8 cellular contexts compared by ENCODE assay signal in the genomic region with DNA sequence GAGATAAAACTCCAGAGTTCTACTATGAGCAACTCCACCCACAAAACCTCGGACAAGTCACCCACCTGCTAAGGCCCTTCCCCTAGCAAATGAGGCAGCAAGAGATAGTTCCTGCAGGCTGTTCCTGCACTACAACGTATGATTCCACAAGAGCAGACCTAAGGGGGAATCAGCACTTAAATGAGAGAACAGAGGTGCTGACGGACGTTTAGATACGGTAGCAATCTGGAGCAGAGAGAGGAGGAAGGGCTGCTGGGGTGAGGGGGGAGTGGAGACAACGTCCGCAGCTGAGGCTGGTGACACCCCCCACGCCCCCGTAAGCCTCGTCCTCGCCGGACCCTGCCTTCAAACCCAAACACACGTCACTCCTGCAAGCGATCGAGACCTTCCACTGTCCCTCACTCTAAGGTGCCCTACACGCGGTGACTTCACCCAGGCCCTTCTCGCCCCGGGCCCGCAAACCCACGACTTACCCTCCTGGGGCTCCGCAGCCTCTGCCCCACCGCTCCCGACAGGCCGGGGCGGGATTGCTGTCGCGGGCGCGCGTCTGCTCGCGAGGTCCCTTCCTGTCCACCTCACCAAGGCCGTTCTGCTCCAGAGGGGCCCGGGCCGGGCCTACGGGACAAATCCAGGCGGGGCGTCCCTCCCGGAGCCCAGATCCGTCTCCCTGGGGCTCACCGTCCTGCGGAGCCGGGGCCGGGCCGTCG. TPM values are rescaled to one million over a fixed set of nuclear protein-coding genes. Genes with fewer than 3 reads are reported as not detected.
DNase-seq lines count a peak whose midpoint lies in the region; ATAC-seq and TF ChIP-seq lines count a peak whose summit lies in the region.

No MANE protein-coding gene starts in this region.

- TF ChIP-seq CTCF in VCaP (conservative IDR thresholded peaks at IDR 0.05) (no peak), lower lobe of right lung (IDR thresholded peaks at IDR 0.05) (no peak)

- peaks cover 27% of the 10 kb centered on the region for H3K27me3 Mint-ChIP-seq in dendritic cell treated with granulocyte-macrophage colony-stimulating factor and Interleukin-4, amounts not matched to agents 40 ng/mL and 50 ng/mL, for 4 days

- intact Hi-C loops in dendritic cell treated with granulocyte-macrophage colony-stimulating factor and Interleukin-4, amounts not matched to agents 40 ng/mL and 50 ng/mL, for 4 days (cut with micrococcal nuclease) = loop anchor here (1.0 to 10.0 kb wide), 3 partner anchors 23 to 859 kb away; partner anchors contain the start of genes MIOS and ZNF316
- intact Hi-C loops in lower lobe of right lung (cut with DNase I) = no loop called here

- in situ Hi-C loops in Caki2 (cut with HindIII; ENCODE audit: low pct_unique_long_range_greater_than_20kb, low sequenced_read_pairs) = no loop called here

- H3K27ac ChIP-seq in VCaP = peak overlapping the region; percentile 83
- H3K27ac ChIP-seq in lower lobe of right lung = peak overlapping the region; percentile 91

- peaks cover 45% of the 10 kb centered on the region for H3K4me1 Mint-ChIP-seq in dendritic cell treated with granulocyte-macrophage colony-stimulating factor and Interleukin-4, amounts not matched to agents 40 ng/mL and 50 ng/mL, for 4 days (ENCODE audit: low read depth)

- H3K9me3 Mint-ChIP-seq in dendritic cell treated with granulocyte-macrophage colony-stimulating factor and Interleukin-4, amounts not matched to agents 40 ng/mL and 50 ng/mL, for 4 days = peaks cover 41% of the 10 kb centered on the region

- H3K4me3 Mint-ChIP-seq in dendritic cell treated with granulocyte-macrophage colony-stimulating factor and Interleukin-4, amounts not matched to agents 40 ng/mL and 50 ng/mL, for 4 days = peak overlapping the region; percentile 92

- peaks cover 26% of the 10 kb centered on the region for H3K36me3 Mint-ChIP-seq in dendritic cell treated with granulocyte-macrophage colony-stimulating factor and Interleukin-4, amounts not matched to agents 40 ng/mL and 50 ng/mL, for 4 days (ENCODE audit: low read depth)

- peaks cover 28% of the 10 kb centered on the region for H3K36me3 ChIP-seq in lower lobe of right lung

- no peaks in the 10 kb centered on the region for H3K27me3 ChIP-seq in lower lobe of right lung (ENCODE audit: low read depth)

- H3K27ac Mint-ChIP-seq in dendritic cell treated with granulocyte-macrophage colony-stimulating factor and Interleukin-4, amounts not matched to agents 40 ng/mL and 50 ng/mL, for 4 days = peak overlapping the region; percentile 88

- ATAC-seq in GM21381 (IDR thresholded peaks at IDR 0.05; ENCODE audit: unreplicated experiment) (peak; percentile 29), lower lobe of right lung (peak; percentile 31 to 55)

- H3K4me1 ChIP-seq in lower lobe of right lung = peaks cover 32% of the 10 kb centered on the region

- H3K4me3 ChIP-seq in lower lobe of right lung = peak overlapping the region; percentile 88

- DNase-seq in Caki2 (ENCODE audit: low read depth) (peak; percentile 39), HPDE6-E6E7 (ENCODE audit: extremely low spot score) (peak; percentile 21), lower lobe of right lung (peak; percentile 54), cortex of kidney (lab: John Stamatoyannopoulos, UW) (no peak)
- DNase-seq in stimulated activated CD8-positive, alpha-beta memory T cell treated with anti-CD3 and anti-CD28 coated beads, Interleukin-7, amount 100 ng/mL, for 24 hours (ENCODE audit: low read depth) = peak; percentile 5

- peaks cover 5% of the 10 kb centered on the region for H3K9me3 ChIP-seq in lower lobe of right lung

RNA-seq across cellular contexts. Expression of gene ZNF12, which starts 0.6 kb away (rescaled TPM):
- 7.2 and 8.9 TPM in 2 replicates for total RNA-seq in Caki2 (2014; rRNA removed; shearing (Covaris generic); ENCODE audit: low replicate concordance)
- 23.4 TPM for total RNA-seq in lower lobe of right lung

RNA-seq across cellular contexts. Expression of gene RSPH10B2, which starts 47.8 kb away (rescaled TPM):
- total RNA-seq in Caki2 (2014; rRNA removed; shearing (Covaris generic); ENCODE audit: low replicate concordance) = 0.10 and 0.14 TPM in 2 replicates
- total RNA-seq in lower lobe of right lung = 4.8 TPM
